Comparison of ENCODE assay signal across 16 cellular contexts in the genomic region with DNA sequence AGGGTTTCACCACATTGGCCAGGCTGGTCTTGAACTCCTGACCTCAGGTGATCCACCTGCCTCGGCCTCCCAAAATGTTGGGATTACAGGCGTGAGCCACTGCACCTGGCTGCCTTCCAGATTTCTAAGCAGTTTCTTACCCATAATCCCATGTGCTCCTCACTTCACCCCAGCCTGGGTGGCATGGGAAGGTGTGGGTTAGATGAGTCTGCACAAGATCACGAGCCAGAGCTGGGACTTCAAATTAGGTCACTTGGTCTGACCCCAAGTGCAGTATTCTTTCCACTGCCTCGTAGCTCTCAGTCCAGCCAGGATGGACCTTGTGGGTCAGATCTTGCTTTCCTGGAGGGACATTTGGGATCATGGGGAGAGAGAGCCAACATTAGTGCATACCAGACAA. TPM values are rescaled to one million over a fixed set of nuclear protein-coding genes. Genes with fewer than 3 reads are reported as not detected.
"Had no signal": no experiment of that assay in that cellular context is flagged by ENCODE, and none has a peak within 500 bp of the region (broad histone marks: within the 10 kb centered on the region; RNA-seq: fewer than 3 reads in every experiment).

No MANE protein-coding gene starts in this region.

- H3K4me3 Mint-ChIP-seq: activated naive CD8-positive, alpha-beta T cell; brain; natural killer cell treated with Interleukin-12 subunit alpha and Interleukin-12 subunit beta and Interleukin-15 and Interleukin-18, amount 100 ng/mL, for 72 hours had no signal

- H3K4me1 ChIP-seq: esophagus squamous epithelium, left lung, thyroid gland had no signal

- ATAC-seq: activated CD4-positive, CD25-positive, alpha-beta regulatory T cell treated with anti-CD3 and anti-CD28 coated beads, Interleukin-2, amount 50 U/mL, for 24 hours; natural killer cell treated with Interleukin-12 subunit alpha and Interleukin-12 subunit beta and Interleukin-15 and Interleukin-18, amount 100 ng/mL, for 72 hours had no signal

- H3K36me3 Mint-ChIP-seq: activated naive CD8-positive, alpha-beta T cell; brain; natural killer cell treated with Interleukin-12 subunit alpha and Interleukin-12 subunit beta and Interleukin-15 and Interleukin-18, amount 100 ng/mL, for 72 hours had no signal

- H3K4me3 ChIP-seq: esophagus squamous epithelium, left lung, skin epidermis, thyroid gland had no signal

- H3K27ac ChIP-seq: esophagus squamous epithelium, left lung, thyroid gland had no signal

- H3K36me3 ChIP-seq: esophagus squamous epithelium, left lung, thyroid gland had no signal

- H3K9me3 Mint-ChIP-seq: natural killer cell treated with Interleukin-12 subunit alpha and Interleukin-12 subunit beta and Interleukin-15 and Interleukin-18, amount 100 ng/mL, for 72 hours had no signal

- H3K27ac Mint-ChIP-seq: brain had no signal

- H3K9me3 ChIP-seq: esophagus squamous epithelium, left lung, thyroid gland had no signal

- H3K27me3 Mint-ChIP-seq: activated naive CD8-positive, alpha-beta T cell had no signal

- DNase-seq: activated gamma-delta T cell; activated T-cell treated with anti-CD3 and anti-CD28 coated beads, Interleukin-2, amount 50 U/mL, for 1 hour; amygdala; esophagus squamous epithelium; foreskin fibroblast; left lung; mesenchymal stem cell; occipital lobe; thyroid gland had no signal

- H3K27me3 ChIP-seq: esophagus squamous epithelium, left lung, thyroid gland had no signal

RNA-seq across cellular contexts. Expression of gene CRB2, which starts 50.1 kb away (rescaled TPM):
- total RNA-seq: dermis microvascular lymphatic vessel endothelial cell; esophagus squamous epithelium; natural killer cell treated with Interleukin-12 subunit alpha and Interleukin-12 subunit beta and Interleukin-15 and Interleukin-18, amount 100 ng/mL, for 72 hours; T-helper 2 cell treated with Interferon-gamma antibody and Interleukin-4, amounts not matched to agents 100 ng/mL and 5 ng/mL, for 36 hours had no signal
